In the genomic region with DNA sequence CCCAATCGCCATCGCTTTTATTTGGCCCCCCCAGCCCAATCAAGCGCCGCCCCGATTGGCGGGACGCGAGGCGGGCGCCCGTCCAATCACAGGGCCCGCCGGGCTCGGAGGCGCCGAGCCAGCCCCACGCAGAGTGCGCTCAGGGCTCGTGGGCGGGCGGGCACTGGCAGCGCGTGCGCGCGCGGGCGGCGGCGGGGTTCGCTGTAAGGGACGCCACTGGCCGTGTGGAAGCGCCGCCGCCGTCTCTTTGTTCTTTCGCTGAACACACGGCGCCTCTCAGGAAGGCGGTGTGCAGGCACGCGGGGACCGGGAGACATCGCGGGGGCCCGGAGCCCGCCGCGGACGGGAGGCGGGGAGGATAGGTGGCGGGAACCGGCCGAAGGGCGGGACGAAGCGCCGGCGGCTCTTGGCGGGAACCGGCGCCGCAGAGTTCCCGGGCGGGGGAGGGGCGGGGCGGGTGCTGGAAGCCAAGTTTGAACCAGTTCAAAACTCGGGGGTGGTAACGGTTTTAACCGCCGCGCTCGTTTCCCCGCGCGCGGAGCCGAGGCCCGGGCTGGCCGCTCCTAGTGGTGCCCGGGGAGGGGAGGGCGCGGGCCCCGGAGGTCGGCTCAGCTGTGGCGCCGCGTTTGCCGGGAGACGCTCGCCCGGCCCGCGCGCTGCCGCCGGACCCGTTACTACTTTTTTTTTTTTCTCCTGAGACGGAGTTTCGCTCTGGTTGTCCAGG, we compare ENCODE assay signal across 1 cellular context.
TF ChIP-seq lines count a peak whose summit lies in the region.

No MANE protein-coding gene starts in this region.

TF ChIP-seq in HepG2, 621 proteins besides CTCF, POLR2A, EP300 and RAD21 (continued from another document and continues in another):
- TF ChIP-seq, protein P1, sequence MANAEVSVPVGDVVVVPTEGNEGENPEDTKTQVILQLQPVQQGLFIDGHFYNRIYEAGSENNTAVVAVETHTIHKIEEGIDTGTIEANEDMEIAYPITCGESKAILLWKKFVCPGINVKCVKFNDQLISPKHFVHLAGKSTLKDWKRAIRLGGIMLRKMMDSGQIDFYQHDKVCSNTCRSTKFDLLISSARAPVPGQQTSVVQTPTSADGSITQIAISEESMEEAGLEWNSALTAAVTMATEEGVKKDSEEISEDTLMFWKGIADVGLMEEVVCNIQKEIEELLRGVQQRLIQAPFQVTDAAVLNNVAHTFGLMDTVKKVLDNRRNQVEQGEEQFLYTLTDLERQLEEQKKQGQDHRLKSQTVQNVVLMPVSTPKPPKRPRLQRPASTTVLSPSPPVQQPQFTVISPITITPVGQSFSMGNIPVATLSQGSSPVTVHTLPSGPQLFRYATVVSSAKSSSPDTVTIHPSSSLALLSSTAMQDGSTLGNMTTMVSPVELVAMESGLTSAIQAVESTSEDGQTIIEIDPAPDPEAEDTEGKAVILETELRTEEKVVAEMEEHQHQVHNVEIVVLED (CRISPR knock-in tag; IDR thresholded peaks at IDR 0.05; ENCODE audit: borderline replicate concordance), result peak; percentile 48; the same call in 1 of the 2 replicates
- TF ChIP-seq ATM (IDR thresholded peaks at IDR 0.05; ENCODE audit: borderline replicate concordance) (no peak), HIVEP1 (CRISPR knock-in tag; IDR thresholded peaks at IDR 0.05) (0 out of 2 replicates have a peak, but pooled peaks have one; percentile 61), YY1 (IDR thresholded peaks at IDR 0.05; ENCODE audit: insufficient read depth, insufficient replicate concordance, low read depth, low read length) (peak; percentile 55), NFYC (CRISPR knock-in tag; IDR thresholded peaks at IDR 0.05) (peak; percentile 87), ZNF724P (CRISPR knock-in tag; IDR thresholded peaks at IDR 0.05; ENCODE audit: borderline replicate concordance) (peak; percentile 54; the same call in 1 of the 2 replicates), ZIK1 (CRISPR knock-in tag; IDR thresholded peaks at IDR 0.05; ENCODE audit: borderline replicate concordance, low read depth) (0 out of 2 replicates have a peak, but pooled peaks have one; percentile 48), ZNF790 (CRISPR knock-in tag; IDR thresholded peaks at IDR 0.05; ENCODE audit: borderline replicate concordance) (peak; percentile 55; the same call in 1 of the 2 replicates), KAT7 (CRISPR knock-in tag; IDR thresholded peaks at IDR 0.05; ENCODE audit: borderline replicate concordance) (no peak), ISL2 (CRISPR knock-in tag; IDR thresholded peaks at IDR 0.05) (peak; percentile 62; the same call in 1 of the 2 replicates), REPIN1 (CRISPR knock-in tag; IDR thresholded peaks at IDR 0.05; ENCODE audit: borderline replicate concordance, low read depth) (0 out of 2 replicates have a peak, but pooled peaks have one; percentile 30), ZNF564 (CRISPR knock-in tag; IDR thresholded peaks at IDR 0.05) (no peak; the same call in 1 of the 2 replicates), TP53 (CRISPR knock-in tag; conservative IDR thresholded peaks at IDR 0.05) (no peak), GPN1 (CRISPR knock-in tag; IDR thresholded peaks at IDR 0.05; ENCODE audit: borderline replicate concordance) (no peak), YEATS4 (CRISPR knock-in tag; IDR thresholded peaks at IDR 0.05; ENCODE audit: borderline replicate concordance) (peak; percentile 92), ZSCAN30 (CRISPR knock-in tag; IDR thresholded peaks at IDR 0.05) (peak; percentile 58; the same call in 1 of the 2 replicates), ZNF816 (CRISPR knock-in tag; IDR thresholded peaks at IDR 0.05; ENCODE audit: borderline replicate concordance) (peak; percentile 69; the same call in 1 of the 2 replicates), SP1 (IDR thresholded peaks at IDR 0.05) (no peak), SP1 (CRISPR knock-in tag; IDR thresholded peaks at IDR 0.05) (peak; percentile 30; the same call in 1 of the 2 replicates), ZNF614 (CRISPR knock-in tag; IDR thresholded peaks at IDR 0.05; ENCODE audit: borderline replicate concordance) (peak; percentile 27; the same call in 1 of the 2 replicates), KDM2A (CRISPR knock-in tag; IDR thresholded peaks at IDR 0.05; ENCODE audit: borderline replicate concordance, low read depth) (peak; percentile 57; the same call in 1 of the 2 replicates), POLR2AphosphoS2 (IDR thresholded peaks at IDR 0.05; ENCODE audit: low read depth, low read length) (no peak), SATB2 (CRISPR knock-in tag; IDR thresholded peaks at IDR 0.05) (0 out of 2 replicates have a peak, but pooled peaks have one; percentile 24)
- TF ChIP-seq, protein P2, sequence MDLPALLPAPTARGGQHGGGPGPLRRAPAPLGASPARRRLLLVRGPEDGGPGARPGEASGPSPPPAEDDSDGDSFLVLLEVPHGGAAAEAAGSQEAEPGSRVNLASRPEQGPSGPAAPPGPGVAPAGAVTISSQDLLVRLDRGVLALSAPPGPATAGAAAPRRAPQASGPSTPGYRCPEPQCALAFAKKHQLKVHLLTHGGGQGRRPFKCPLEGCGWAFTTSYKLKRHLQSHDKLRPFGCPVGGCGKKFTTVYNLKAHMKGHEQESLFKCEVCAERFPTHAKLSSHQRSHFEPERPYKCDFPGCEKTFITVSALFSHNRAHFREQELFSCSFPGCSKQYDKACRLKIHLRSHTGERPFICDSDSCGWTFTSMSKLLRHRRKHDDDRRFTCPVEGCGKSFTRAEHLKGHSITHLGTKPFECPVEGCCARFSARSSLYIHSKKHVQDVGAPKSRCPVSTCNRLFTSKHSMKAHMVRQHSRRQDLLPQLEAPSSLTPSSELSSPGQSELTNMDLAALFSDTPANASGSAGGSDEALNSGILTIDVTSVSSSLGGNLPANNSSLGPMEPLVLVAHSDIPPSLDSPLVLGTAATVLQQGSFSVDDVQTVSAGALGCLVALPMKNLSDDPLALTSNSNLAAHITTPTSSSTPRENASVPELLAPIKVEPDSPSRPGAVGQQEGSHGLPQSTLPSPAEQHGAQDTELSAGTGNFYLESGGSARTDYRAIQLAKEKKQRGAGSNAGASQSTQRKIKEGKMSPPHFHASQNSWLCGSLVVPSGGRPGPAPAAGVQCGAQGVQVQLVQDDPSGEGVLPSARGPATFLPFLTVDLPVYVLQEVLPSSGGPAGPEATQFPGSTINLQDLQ (CRISPR knock-in tag; IDR thresholded peaks at IDR 0.05), result peak; percentile 47; the same call in 1 of the 2 replicates
- TF ChIP-seq, protein P3, sequence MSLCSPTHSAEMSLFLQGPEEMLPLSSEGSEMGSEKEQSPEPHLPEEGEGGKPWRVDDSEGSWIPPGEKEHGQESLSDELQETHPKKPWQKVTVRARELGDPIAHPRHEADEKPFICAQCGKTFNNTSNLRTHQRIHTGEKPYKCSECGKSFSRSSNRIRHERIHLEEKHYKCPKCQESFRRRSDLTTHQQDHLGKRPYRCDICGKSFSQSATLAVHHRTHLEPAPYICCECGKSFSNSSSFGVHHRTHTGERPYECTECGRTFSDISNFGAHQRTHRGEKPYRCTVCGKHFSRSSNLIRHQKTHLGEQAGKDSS (CRISPR knock-in tag; IDR thresholded peaks at IDR 0.05; ENCODE audit: borderline replicate concordance, low read depth), result peak; percentile 49; the same call in 1 of the 2 replicates
- TF ChIP-seq, protein P4, sequence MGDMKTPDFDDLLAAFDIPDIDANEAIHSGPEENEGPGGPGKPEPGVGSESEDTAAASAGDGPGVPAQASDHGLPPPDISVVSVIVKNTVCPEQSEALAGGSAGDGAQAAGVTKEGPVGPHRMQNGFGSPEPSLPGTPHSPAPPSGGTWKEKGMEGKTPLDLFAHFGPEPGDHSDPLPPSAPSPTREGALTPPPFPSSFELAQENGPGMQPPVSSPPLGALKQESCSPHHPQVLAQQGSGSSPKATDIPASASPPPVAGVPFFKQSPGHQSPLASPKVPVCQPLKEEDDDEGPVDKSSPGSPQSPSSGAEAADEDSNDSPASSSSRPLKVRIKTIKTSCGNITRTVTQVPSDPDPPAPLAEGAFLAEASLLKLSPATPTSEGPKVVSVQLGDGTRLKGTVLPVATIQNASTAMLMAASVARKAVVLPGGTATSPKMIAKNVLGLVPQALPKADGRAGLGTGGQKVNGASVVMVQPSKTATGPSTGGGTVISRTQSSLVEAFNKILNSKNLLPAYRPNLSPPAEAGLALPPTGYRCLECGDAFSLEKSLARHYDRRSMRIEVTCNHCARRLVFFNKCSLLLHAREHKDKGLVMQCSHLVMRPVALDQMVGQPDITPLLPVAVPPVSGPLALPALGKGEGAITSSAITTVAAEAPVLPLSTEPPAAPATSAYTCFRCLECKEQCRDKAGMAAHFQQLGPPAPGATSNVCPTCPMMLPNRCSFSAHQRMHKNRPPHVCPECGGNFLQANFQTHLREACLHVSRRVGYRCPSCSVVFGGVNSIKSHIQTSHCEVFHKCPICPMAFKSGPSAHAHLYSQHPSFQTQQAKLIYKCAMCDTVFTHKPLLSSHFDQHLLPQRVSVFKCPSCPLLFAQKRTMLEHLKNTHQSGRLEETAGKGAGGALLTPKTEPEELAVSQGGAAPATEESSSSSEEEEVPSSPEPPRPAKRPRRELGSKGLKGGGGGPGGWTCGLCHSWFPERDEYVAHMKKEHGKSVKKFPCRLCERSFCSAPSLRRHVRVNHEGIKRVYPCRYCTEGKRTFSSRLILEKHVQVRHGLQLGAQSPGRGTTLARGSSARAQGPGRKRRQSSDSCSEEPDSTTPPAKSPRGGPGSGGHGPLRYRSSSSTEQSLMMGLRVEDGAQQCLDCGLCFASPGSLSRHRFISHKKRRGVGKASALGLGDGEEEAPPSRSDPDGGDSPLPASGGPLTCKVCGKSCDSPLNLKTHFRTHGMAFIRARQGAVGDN (CRISPR knock-in tag; IDR thresholded peaks at IDR 0.05), result peak; percentile 79
- TF ChIP-seq, protein P5, sequence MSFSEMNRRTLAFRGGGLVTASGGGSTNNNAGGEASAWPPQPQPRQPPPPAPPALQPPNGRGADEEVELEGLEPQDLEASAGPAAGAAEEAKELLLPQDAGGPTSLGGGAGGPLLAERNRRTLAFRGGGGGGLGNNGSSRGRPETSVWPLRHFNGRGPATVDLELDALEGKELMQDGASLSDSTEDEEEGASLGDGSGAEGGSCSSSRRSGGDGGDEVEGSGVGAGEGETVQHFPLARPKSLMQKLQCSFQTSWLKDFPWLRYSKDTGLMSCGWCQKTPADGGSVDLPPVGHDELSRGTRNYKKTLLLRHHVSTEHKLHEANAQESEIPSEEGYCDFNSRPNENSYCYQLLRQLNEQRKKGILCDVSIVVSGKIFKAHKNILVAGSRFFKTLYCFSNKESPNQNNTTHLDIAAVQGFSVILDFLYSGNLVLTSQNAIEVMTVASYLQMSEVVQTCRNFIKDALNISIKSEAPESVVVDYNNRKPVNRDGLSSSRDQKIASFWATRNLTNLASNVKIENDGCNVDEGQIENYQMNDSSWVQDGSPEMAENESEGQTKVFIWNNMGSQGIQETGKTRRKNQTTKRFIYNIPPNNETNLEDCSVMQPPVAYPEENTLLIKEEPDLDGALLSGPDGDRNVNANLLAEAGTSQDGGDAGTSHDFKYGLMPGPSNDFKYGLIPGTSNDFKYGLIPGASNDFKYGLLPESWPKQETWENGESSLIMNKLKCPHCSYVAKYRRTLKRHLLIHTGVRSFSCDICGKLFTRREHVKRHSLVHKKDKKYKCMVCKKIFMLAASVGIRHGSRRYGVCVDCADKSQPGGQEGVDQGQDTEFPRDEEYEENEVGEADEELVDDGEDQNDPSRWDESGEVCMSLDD (CRISPR knock-in tag; IDR thresholded peaks at IDR 0.05; ENCODE audit: borderline replicate concordance), result 0 out of 2 replicates have a peak, but pooled peaks have one; percentile 25
- TF ChIP-seq, protein P6, sequence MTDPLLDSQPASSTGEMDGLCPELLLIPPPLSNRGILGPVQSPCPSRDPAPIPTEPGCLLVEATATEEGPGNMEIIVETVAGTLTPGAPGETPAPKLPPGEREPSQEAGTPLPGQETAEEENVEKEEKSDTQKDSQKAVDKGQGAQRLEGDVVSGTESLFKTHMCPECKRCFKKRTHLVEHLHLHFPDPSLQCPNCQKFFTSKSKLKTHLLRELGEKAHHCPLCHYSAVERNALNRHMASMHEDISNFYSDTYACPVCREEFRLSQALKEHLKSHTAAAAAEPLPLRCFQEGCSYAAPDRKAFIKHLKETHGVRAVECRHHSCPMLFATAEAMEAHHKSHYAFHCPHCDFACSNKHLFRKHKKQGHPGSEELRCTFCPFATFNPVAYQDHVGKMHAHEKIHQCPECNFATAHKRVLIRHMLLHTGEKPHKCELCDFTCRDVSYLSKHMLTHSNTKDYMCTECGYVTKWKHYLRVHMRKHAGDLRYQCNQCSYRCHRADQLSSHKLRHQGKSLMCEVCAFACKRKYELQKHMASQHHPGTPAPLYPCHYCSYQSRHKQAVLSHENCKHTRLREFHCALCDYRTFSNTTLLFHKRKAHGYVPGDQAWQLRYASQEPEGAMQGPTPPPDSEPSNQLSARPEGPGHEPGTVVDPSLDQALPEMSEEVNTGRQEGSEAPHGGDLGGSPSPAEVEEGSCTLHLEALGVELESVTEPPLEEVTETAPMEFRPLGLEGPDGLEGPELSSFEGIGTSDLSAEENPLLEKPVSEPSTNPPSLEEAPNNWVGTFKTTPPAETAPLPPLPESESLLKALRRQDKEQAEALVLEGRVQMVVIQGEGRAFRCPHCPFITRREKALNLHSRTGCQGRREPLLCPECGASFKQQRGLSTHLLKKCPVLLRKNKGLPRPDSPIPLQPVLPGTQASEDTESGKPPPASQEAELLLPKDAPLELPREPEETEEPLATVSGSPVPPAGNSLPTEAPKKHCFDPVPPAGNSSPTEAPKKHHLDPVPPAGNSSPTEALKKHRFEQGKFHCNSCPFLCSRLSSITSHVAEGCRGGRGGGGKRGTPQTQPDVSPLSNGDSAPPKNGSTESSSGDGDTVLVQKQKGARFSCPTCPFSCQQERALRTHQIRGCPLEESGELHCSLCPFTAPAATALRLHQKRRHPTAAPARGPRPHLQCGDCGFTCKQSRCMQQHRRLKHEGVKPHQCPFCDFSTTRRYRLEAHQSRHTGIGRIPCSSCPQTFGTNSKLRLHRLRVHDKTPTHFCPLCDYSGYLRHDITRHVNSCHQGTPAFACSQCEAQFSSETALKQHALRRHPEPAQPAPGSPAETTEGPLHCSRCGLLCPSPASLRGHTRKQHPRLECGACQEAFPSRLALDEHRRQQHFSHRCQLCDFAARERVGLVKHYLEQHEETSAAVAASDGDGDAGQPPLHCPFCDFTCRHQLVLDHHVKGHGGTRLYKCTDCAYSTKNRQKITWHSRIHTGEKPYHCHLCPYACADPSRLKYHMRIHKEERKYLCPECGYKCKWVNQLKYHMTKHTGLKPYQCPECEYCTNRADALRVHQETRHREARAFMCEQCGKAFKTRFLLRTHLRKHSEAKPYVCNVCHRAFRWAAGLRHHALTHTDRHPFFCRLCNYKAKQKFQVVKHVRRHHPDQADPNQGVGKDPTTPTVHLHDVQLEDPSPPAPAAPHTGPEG (CRISPR knock-in tag; IDR thresholded peaks at IDR 0.05), result peak; percentile 94
- TF ChIP-seq, protein P7, sequence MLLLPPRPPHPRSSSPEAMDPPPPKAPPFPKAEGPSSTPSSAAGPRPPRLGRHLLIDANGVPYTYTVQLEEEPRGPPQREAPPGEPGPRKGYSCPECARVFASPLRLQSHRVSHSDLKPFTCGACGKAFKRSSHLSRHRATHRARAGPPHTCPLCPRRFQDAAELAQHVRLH (CRISPR knock-in tag; IDR thresholded peaks at IDR 0.05; ENCODE audit: borderline replicate concordance, low read depth), result peak; percentile 38; the same call in 1 of the 2 replicates
- TF ChIP-seq, protein P8, sequence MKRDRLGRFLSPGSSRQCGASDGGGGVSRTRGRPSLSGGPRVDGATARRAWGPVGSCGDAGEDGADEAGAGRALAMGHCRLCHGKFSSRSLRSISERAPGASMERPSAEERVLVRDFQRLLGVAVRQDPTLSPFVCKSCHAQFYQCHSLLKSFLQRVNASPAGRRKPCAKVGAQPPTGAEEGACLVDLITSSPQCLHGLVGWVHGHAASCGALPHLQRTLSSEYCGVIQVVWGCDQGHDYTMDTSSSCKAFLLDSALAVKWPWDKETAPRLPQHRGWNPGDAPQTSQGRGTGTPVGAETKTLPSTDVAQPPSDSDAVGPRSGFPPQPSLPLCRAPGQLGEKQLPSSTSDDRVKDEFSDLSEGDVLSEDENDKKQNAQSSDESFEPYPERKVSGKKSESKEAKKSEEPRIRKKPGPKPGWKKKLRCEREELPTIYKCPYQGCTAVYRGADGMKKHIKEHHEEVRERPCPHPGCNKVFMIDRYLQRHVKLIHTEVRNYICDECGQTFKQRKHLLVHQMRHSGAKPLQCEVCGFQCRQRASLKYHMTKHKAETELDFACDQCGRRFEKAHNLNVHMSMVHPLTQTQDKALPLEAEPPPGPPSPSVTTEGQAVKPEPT (CRISPR knock-in tag; IDR thresholded peaks at IDR 0.05; ENCODE audit: low read depth), result 0 out of 2 replicates have a peak, but pooled peaks have one; percentile 13
